In the genomic region with DNA sequence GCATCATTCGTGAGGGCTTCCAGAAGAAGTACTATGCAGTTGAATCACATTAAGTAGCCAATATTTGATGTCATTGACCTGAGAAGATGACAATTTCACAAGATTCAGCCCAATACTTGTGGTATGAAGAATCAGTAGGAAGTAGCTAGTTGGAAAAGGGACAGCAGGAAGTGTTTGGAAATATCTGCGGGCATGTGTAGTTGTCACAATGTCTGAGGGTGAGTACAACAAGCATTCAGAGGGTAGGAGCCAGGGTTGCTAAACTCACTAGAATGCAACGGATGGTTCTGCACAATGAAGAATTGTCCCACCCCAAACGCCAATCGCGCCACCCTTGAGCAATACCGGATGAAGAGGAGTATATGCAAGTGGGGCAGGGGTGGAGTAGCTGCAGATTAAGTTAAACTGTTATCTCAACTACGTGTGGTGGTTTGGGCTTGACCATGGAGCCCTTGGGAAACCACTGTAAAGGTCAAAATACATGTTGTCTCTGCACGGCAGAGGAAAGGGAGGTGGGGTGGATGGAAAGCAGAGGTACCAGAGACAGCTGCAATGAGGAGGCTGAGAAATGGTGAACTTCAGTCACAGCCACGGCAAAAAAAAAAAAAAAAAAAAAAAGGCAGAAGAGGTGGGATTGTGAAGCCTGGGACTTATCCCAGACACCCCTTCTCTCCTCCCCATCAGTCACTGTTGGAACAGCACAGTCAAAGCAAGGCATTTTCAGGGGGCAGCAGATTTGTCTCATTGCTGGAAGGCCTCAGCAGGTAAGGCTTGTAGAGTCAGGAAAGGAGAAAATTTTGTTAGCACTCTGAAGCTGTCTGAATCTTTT, we compare ENCODE assay signal across 1 cellular context.
TF ChIP-seq lines count a peak whose summit lies in the region.

No MANE protein-coding gene starts in this region.

TF ChIP-seq in HepG2, 621 proteins besides CTCF, POLR2A, EP300 and RAD21 (continued from another document and continues in another):
- TF ChIP-seq SRSF4 (IDR thresholded peaks at IDR 0.05; ENCODE audit: low read depth, low read length, poor library complexity, severe bottlenecking), result no peak
- TF ChIP-seq ZNF615 (CRISPR knock-in tag; IDR thresholded peaks at IDR 0.05; ENCODE audit: borderline replicate concordance), result peak; percentile 94; the same call in 1 of the 2 replicates
- TF ChIP-seq, protein P1, sequence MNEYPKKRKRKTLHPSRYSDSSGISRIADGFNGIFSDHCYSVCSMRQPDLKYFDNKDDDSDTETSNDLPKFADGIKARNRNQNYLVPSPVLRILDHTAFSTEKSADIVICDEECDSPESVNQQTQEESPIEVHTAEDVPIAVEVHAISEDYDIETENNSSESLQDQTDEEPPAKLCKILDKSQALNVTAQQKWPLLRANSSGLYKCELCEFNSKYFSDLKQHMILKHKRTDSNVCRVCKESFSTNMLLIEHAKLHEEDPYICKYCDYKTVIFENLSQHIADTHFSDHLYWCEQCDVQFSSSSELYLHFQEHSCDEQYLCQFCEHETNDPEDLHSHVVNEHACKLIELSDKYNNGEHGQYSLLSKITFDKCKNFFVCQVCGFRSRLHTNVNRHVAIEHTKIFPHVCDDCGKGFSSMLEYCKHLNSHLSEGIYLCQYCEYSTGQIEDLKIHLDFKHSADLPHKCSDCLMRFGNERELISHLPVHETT (CRISPR knock-in tag; conservative IDR thresholded peaks at IDR 0.05), result peak; percentile 87; the same call in 1 of the 2 replicates
- peak; percentile 88 for TF ChIP-seq ZFP37 (CRISPR knock-in tag; IDR thresholded peaks at IDR 0.05; ENCODE audit: borderline replicate concordance)
- peak; percentile 97 for TF ChIP-seq HNF4G (IDR thresholded peaks at IDR 0.05; ENCODE audit: borderline replicate concordance, low read depth, low read length)
- TF ChIP-seq HNF4G (CRISPR knock-in tag; IDR thresholded peaks at IDR 0.05; ENCODE audit: borderline replicate concordance, low read depth), result peak; percentile 98
- TF ChIP-seq ATF1 (CRISPR knock-in tag; IDR thresholded peaks at IDR 0.05), result peak; percentile 86
- TF ChIP-seq HNF4A (CRISPR knock-in tag; IDR thresholded peaks at IDR 0.05), result peak; percentile 99
- TF ChIP-seq ZNF124 (CRISPR knock-in tag; IDR thresholded peaks at IDR 0.05), result peak; percentile 50; the same call in 1 of the 2 replicates
- TF ChIP-seq ZBTB21 (CRISPR knock-in tag; IDR thresholded peaks at IDR 0.05), result no peak
- TF ChIP-seq ZMYM4 (CRISPR knock-in tag; IDR thresholded peaks at IDR 0.05), result peak; percentile 99
- TF ChIP-seq, protein P2, sequence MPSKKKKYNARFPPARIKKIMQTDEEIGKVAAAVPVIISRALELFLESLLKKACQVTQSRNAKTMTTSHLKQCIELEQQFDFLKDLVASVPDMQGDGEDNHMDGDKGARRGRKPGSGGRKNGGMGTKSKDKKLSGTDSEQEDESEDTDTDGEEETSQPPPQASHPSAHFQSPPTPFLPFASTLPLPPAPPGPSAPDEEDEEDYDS (CRISPR knock-in tag; IDR thresholded peaks at IDR 0.05), result peak; percentile 82
- TF ChIP-seq ZNF232 (CRISPR knock-in tag; IDR thresholded peaks at IDR 0.05; ENCODE audit: borderline replicate concordance), result peak; percentile 92; the same call in 1 of the 2 replicates
- peak; percentile 91; the same call in 1 of the 2 replicates for TF ChIP-seq ZNF552 (CRISPR knock-in tag; IDR thresholded peaks at IDR 0.05; ENCODE audit: borderline replicate concordance)
- TF ChIP-seq, protein P3, sequence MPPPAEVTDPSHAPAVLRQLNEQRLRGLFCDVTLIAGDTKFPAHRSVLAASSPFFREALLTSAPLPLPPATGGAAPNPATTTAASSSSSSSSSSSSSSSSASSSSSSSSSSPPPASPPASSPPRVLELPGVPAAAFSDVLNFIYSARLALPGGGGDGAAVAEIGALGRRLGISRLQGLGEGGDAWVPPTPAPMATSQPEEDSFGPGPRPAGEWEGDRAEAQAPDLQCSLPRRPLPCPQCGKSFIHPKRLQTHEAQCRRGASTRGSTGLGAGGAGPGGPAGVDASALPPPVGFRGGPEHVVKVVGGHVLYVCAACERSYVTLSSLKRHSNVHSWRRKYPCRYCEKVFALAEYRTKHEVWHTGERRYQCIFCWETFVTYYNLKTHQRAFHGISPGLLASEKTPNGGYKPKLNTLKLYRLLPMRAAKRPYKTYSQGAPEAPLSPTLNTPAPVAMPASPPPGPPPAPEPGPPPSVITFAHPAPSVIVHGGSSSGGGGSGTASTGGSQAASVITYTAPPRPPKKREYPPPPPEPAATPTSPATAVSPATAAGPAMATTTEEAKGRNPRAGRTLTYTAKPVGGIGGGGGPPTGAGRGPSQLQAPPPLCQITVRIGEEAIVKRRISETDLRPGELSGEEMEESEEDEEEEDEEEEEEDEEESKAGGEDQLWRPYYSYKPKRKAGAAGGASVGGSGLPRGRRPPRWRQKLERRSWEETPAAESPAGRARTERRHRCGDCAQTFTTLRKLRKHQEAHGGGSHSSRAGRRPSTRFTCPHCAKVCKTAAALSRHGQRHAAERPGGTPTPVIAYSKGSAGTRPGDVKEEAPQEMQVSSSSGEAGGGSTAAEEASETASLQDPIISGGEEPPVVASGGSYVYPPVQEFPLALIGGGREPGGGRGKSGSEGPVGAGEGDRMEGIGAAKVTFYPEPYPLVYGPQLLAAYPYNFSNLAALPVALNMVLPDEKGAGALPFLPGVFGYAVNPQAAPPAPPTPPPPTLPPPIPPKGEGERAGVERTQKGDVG (CRISPR knock-in tag; IDR thresholded peaks at IDR 0.05; ENCODE audit: borderline replicate concordance), result peak; percentile 95
- peak; percentile 84 for TF ChIP-seq ZNF766 (CRISPR knock-in tag; IDR thresholded peaks at IDR 0.05; ENCODE audit: borderline replicate concordance)
- TF ChIP-seq KDM5B (CRISPR knock-in tag; IDR thresholded peaks at IDR 0.05; ENCODE audit: borderline replicate concordance), result peak; percentile 85; the same call in 1 of the 2 replicates
- TF ChIP-seq, protein P4, sequence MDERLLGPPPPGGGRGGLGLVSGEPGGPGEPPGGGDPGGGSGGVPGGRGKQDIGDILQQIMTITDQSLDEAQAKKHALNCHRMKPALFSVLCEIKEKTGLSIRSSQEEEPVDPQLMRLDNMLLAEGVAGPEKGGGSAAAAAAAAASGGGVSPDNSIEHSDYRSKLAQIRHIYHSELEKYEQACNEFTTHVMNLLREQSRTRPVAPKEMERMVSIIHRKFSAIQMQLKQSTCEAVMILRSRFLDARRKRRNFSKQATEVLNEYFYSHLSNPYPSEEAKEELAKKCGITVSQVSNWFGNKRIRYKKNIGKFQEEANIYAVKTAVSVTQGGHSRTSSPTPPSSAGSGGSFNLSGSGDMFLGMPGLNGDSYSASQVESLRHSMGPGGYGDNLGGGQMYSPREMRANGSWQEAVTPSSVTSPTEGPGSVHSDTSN (CRISPR knock-in tag; IDR thresholded peaks at IDR 0.05), result no peak
- no peak for TF ChIP-seq ZNF30 (CRISPR knock-in tag; IDR thresholded peaks at IDR 0.05)
- peak; percentile 49; the same call in 1 of the 2 replicates for TF ChIP-seq ZNF629 (CRISPR knock-in tag; conservative IDR thresholded peaks at IDR 0.05)
- peak; percentile 99 for TF ChIP-seq RXRB (CRISPR knock-in tag; IDR thresholded peaks at IDR 0.05; ENCODE audit: borderline replicate concordance)
- TF ChIP-seq GPN1 (CRISPR knock-in tag; IDR thresholded peaks at IDR 0.05; ENCODE audit: borderline replicate concordance), result no peak
- TF ChIP-seq, protein P5, sequence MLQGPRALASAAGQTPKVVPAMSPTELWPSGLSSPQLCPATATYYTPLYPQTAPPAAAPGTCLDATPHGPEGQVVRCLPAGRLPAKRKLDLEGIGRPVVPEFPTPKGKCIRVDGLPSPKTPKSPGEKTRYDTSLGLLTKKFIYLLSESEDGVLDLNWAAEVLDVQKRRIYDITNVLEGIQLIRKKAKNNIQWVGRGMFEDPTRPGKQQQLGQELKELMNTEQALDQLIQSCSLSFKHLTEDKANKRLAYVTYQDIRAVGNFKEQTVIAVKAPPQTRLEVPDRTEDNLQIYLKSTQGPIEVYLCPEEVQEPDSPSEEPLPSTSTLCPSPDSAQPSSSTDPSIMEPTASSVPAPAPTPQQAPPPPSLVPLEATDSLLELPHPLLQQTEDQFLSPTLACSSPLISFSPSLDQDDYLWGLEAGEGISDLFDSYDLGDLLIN (CRISPR knock-in tag; IDR thresholded peaks at IDR 0.05; ENCODE audit: borderline replicate concordance), result peak; percentile 16; the same call in 1 of the 2 replicates
- TF ChIP-seq EZH2 (conservative IDR thresholded peaks at IDR 0.05; ENCODE audit: low read depth, low read length), result no peak
- TF ChIP-seq SCMH1 (CRISPR knock-in tag; IDR thresholded peaks at IDR 0.05; ENCODE audit: borderline replicate concordance), result no peak
- no peak for TF ChIP-seq MBNL3 (CRISPR knock-in tag; conservative IDR thresholded peaks at IDR 0.05)
- 0 out of 2 replicates have a peak, but pooled peaks have one; percentile 48 for TF ChIP-seq ZNF550 (CRISPR knock-in tag; IDR thresholded peaks at IDR 0.05; ENCODE audit: borderline replicate concordance)
- TF ChIP-seq ZNF572 (CRISPR knock-in tag; IDR thresholded peaks at IDR 0.05), result peak; percentile 94
- TF ChIP-seq, protein P6, sequence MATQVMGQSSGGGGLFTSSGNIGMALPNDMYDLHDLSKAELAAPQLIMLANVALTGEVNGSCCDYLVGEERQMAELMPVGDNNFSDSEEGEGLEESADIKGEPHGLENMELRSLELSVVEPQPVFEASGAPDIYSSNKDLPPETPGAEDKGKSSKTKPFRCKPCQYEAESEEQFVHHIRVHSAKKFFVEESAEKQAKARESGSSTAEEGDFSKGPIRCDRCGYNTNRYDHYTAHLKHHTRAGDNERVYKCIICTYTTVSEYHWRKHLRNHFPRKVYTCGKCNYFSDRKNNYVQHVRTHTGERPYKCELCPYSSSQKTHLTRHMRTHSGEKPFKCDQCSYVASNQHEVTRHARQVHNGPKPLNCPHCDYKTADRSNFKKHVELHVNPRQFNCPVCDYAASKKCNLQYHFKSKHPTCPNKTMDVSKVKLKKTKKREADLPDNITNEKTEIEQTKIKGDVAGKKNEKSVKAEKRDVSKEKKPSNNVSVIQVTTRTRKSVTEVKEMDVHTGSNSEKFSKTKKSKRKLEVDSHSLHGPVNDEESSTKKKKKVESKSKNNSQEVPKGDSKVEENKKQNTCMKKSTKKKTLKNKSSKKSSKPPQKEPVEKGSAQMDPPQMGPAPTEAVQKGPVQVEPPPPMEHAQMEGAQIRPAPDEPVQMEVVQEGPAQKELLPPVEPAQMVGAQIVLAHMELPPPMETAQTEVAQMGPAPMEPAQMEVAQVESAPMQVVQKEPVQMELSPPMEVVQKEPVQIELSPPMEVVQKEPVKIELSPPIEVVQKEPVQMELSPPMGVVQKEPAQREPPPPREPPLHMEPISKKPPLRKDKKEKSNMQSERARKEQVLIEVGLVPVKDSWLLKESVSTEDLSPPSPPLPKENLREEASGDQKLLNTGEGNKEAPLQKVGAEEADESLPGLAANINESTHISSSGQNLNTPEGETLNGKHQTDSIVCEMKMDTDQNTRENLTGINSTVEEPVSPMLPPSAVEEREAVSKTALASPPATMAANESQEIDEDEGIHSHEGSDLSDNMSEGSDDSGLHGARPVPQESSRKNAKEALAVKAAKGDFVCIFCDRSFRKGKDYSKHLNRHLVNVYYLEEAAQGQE (IDR thresholded peaks at IDR 0.05; ENCODE audit: borderline replicate concordance in 1 of 2, low read depth in 1 of 2, low read length in 2 of 2), result peak in 1 of 2 experiments; percentile 86; a peak in 1 of 4 replicates
- TF ChIP-seq BRD4 (CRISPR knock-in tag; IDR thresholded peaks at IDR 0.05), result peak; percentile 96
- TF ChIP-seq ATAD3A (CRISPR knock-in tag; IDR thresholded peaks at IDR 0.05), result no peak
- no peak for TF ChIP-seq ZNF577 (CRISPR knock-in tag; IDR thresholded peaks at IDR 0.05; ENCODE audit: borderline replicate concordance, low read depth)
- TF ChIP-seq, protein P7, sequence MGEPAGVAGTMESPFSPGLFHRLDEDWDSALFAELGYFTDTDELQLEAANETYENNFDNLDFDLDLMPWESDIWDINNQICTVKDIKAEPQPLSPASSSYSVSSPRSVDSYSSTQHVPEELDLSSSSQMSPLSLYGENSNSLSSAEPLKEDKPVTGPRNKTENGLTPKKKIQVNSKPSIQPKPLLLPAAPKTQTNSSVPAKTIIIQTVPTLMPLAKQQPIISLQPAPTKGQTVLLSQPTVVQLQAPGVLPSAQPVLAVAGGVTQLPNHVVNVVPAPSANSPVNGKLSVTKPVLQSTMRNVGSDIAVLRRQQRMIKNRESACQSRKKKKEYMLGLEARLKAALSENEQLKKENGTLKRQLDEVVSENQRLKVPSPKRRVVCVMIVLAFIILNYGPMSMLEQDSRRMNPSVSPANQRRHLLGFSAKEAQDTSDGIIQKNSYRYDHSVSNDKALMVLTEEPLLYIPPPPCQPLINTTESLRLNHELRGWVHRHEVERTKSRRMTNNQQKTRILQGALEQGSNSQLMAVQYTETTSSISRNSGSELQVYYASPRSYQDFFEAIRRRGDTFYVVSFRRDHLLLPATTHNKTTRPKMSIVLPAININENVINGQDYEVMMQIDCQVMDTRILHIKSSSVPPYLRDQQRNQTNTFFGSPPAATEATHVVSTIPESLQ (CRISPR knock-in tag; conservative IDR thresholded peaks at IDR 0.05), result 0 out of 2 replicates have a peak, but pooled peaks have one; percentile 36
- peak; percentile 64; the same call in 1 of the 2 replicates for TF ChIP-seq CHCHD3 (CRISPR knock-in tag; IDR thresholded peaks at IDR 0.05)
- TF ChIP-seq CCDC6 (CRISPR knock-in tag; IDR thresholded peaks at IDR 0.05), result peak; percentile 98
- TF ChIP-seq BORCS8-MEF2B (CRISPR knock-in tag; IDR thresholded peaks at IDR 0.05), result peak; percentile 91
- no peak; the same call in 1 of the 2 replicates for TF ChIP-seq SAFB2 (CRISPR knock-in tag; IDR thresholded peaks at IDR 0.05; ENCODE audit: borderline replicate concordance, low read depth)
- TF ChIP-seq KMT2A (CRISPR knock-in tag; IDR thresholded peaks at IDR 0.05), result peak; percentile 52; the same call in 1 of the 2 replicates
- TF ChIP-seq, protein P8, sequence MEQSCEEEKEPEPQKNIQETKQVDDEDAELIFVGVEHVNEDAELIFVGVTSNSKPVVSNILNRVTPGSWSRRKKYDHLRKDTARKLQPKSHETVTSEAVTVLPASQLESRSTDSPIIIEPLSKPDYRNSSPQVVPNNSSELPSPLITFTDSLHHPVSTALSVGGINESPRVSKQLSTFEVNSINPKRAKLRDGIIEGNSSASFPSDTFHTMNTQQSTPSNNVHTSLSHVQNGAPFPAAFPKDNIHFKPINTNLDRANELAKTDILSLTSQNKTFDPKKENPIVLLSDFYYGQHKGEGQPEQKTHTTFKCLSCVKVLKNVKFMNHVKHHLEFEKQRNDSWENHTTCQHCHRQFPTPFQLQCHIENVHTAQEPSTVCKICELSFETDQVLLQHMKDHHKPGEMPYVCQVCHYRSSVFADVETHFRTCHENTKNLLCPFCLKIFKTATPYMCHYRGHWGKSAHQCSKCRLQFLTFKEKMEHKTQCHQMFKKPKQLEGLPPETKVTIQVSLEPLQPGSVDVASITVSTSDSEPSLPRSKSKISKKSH (CRISPR knock-in tag; IDR thresholded peaks at IDR 0.05; ENCODE audit: borderline replicate concordance), result no peak
- TF ChIP-seq, protein P9, sequence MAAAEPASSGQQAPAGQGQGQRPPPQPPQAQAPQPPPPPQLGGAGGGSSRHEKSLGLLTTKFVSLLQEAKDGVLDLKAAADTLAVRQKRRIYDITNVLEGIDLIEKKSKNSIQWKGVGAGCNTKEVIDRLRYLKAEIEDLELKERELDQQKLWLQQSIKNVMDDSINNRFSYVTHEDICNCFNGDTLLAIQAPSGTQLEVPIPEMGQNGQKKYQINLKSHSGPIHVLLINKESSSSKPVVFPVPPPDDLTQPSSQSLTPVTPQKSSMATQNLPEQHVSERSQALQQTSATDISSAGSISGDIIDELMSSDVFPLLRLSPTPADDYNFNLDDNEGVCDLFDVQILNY (CRISPR knock-in tag; conservative IDR thresholded peaks at IDR 0.05), result 0 out of 2 replicates have a peak, but pooled peaks have one; percentile 46
- TF ChIP-seq ZNF878 (CRISPR knock-in tag; IDR thresholded peaks at IDR 0.05), result peak; percentile 93
- TF ChIP-seq NBN (conservative IDR thresholded peaks at IDR 0.05), result no peak
- TF ChIP-seq EED (CRISPR knock-in tag; IDR thresholded peaks at IDR 0.05), result no peak
- peak; percentile 97 for TF ChIP-seq PPARG (CRISPR knock-in tag; conservative IDR thresholded peaks at IDR 0.05)
- TF ChIP-seq SRF (IDR thresholded peaks at IDR 0.05; ENCODE audit: low read depth, low read length), result peak; percentile 64
- TF ChIP-seq NFKBIZ (CRISPR knock-in tag; IDR thresholded peaks at IDR 0.05), result peak; percentile 94; the same call in 1 of the 2 replicates
